In the genomic region with DNA sequence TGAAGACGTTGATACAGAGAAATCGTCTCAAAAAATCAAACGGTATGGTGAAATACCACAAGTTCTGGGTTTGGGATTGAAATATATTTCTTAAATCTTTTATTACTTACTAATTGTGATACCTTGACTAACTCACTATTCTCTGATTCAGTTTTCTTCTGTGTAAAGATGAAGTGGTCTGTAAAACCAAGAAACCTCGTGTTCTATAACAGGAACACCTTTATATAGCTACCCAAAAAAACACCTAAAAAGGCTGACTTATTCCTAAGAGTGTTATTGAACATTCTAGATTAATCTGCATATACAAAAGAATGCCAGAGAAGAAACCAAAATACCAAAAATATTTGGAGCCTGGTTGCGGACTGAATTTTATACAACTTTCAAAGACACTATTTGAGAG, we compare ENCODE assay signal across 8 cellular contexts. TPM values are rescaled to one million over a fixed set of nuclear protein-coding genes. Genes with fewer than 3 reads are reported as not detected.
DNase-seq lines count a peak whose midpoint lies in the region; ATAC-seq, FAIRE-seq and TF ChIP-seq lines count a peak whose summit lies in the region.

No MANE protein-coding gene starts in this region.

- no peaks in the 10 kb centered on the region for H3K9me3 Mint-ChIP-seq in activated naive CD8-positive, alpha-beta T cell treated with anti-CD3 and anti-CD28 coated beads, Interleukin-2, amount 10 ng/mL, durations not matched to agents 7 days and 5 days

- peaks cover 14% of the 10 kb centered on the region for H3K4me1 Mint-ChIP-seq in activated naive CD8-positive, alpha-beta T cell treated with anti-CD3 and anti-CD28 coated beads, Interleukin-2, amount 10 ng/mL, durations not matched to agents 7 days and 5 days

- no peaks in the 10 kb centered on the region for H3K27me3 Mint-ChIP-seq in activated naive CD8-positive, alpha-beta T cell treated with anti-CD3 and anti-CD28 coated beads, Interleukin-2, amount 10 ng/mL, durations not matched to agents 7 days and 5 days

- H3K4me3 Mint-ChIP-seq in activated naive CD8-positive, alpha-beta T cell treated with anti-CD3 and anti-CD28 coated beads, Interleukin-2, amount 10 ng/mL, durations not matched to agents 7 days and 5 days = peak overlapping the region; percentile 93

- TF ChIP-seq POLR2A in vagina (IDR thresholded peaks at IDR 0.05) = no peak
- TF ChIP-seq POLR2A in H54 (IDR thresholded peaks at IDR 0.05; ENCODE audit: low read depth, low read length) = no peak

- POLR2A ChIA-PET in activated naive CD8-positive, alpha-beta T cell treated with anti-CD3 and anti-CD28 coated beads, Interleukin-2, amount 10 ng/mL, durations not matched to agents 7 days and 5 days (lab: Charles Lee) = interaction anchor here (1.6 kb wide), 1 partner anchor 536 kb away, joined by 7 read pairs; a partner anchor contains a TSS

- H3K4me1 ChIP-seq in right atrium auricular region (peaks cover 0 to 16% of the 10 kb centered on the region in 2 donors), vagina (peaks cover 15% of the 10 kb centered on the region)

- intact Hi-C loops in left ventricle myocardium superior (cut with micrococcal nuclease) = no loop called here
- intact Hi-C loops in vagina (cut with DNase I) = no loop called here

- no peak for TF ChIP-seq CTCF in right atrium auricular region (IDR thresholded peaks at IDR 0.05)
- TF ChIP-seq CTCF in vagina (IDR thresholded peaks at IDR 0.05) = no peak

- H3K36me3 Mint-ChIP-seq in activated naive CD8-positive, alpha-beta T cell treated with anti-CD3 and anti-CD28 coated beads, Interleukin-2, amount 10 ng/mL, durations not matched to agents 7 days and 5 days = peaks cover 7% of the 10 kb centered on the region

- no peak for ATAC-seq in left ventricle myocardium superior
- ATAC-seq in activated naive CD8-positive, alpha-beta T cell treated with anti-CD3 and anti-CD28 coated beads, Interleukin-2, amount 10 ng/mL, durations not matched to agents 7 days and 5 days (ENCODE audit: low read depth) = no peak
- no peak for ATAC-seq in left lobe of liver

- H3K27me3 ChIP-seq in right atrium auricular region = no peaks in the 10 kb centered on the region
- H3K27me3 ChIP-seq in vagina = no peaks in the 10 kb centered on the region

- H3K36me3 ChIP-seq in right atrium auricular region (no peaks in the 10 kb centered on the region), vagina (peaks cover 0 to 4% of the 10 kb centered on the region in 2 donors)

- H3K27ac Mint-ChIP-seq in activated naive CD8-positive, alpha-beta T cell treated with anti-CD3 and anti-CD28 coated beads, Interleukin-2, amount 10 ng/mL, durations not matched to agents 7 days and 5 days = peak overlapping the region; percentile 91

- no peaks in the 10 kb centered on the region for H3K9me3 ChIP-seq in right atrium auricular region
- no peaks in the 10 kb centered on the region for H3K9me3 ChIP-seq in vagina

- DNase-seq in right atrium auricular region (ENCODE audit: low spot score) (no peak), left ventricle myocardium superior (no peak), medulla oblongata (ENCODE audit: extremely low spot score) (peak; percentile 7), vagina (ENCODE audit: extremely low spot score in 2 of 2) (no peak), H54 (ENCODE audit: insufficient read length, low spot score) (no peak), OCI-M2 (lab: John Stamatoyannopoulos, UW; ENCODE audit: unreplicated experiment) (no peak), left lobe of liver (ENCODE audit: low spot score) (no peak)
- DNase-seq in activated naive CD8-positive, alpha-beta T cell treated with anti-CD3 and anti-CD28 coated beads, Interleukin-2, amount 10 ng/mL, durations not matched to agents 7 days and 5 days = no peak

- H3K27ac ChIP-seq in right atrium auricular region (peak overlapping the region; percentile 79 to 81), vagina (peak overlapping the region; percentile 59)

- no peak for FAIRE-seq in H54 (lab: Jason Lieb, UNC)

- peak overlapping the region in 1 of 2 donors; percentile 66 for H3K4me3 ChIP-seq in right atrium auricular region
- H3K4me3 ChIP-seq in vagina = peak overlapping the region; percentile 70 to 74

RNA-seq across cellular contexts. Expression of a gene that starts 0.7 kb away (rescaled TPM):
- total RNA-seq in right atrium auricular region (under 1 TPM in 1 of 2 donors, not detected in 1; 0.16 TPM), left ventricle myocardium superior (0.35 TPM), vagina (not detected), left lobe of liver (0.30 TPM)
- 1 to 10 TPM; 1.7 to 1.8 TPM for total RNA-seq in activated naive CD8-positive, alpha-beta T cell treated with anti-CD3 and anti-CD28 coated beads, Interleukin-2, amount 10 ng/mL, durations not matched to agents 7 days and 5 days

RNA-seq across cellular contexts. Expression of a gene that starts 0.8 kb away (rescaled TPM):
- 1 to 10 TPM; 4.1 to 7.5 TPM for total RNA-seq in right atrium auricular region
- total RNA-seq in left ventricle myocardium superior = 12.2 TPM
- 10 to 100 TPM in 1 of 2 experiments, 1 to 10 TPM in 1; 9.9 to 12.4 TPM for total RNA-seq in activated naive CD8-positive, alpha-beta T cell treated with anti-CD3 and anti-CD28 coated beads, Interleukin-2, amount 10 ng/mL, durations not matched to agents 7 days and 5 days
- total RNA-seq in vagina = 7.1 TPM
- total RNA-seq in left lobe of liver = 7.5 TPM

RNA-seq across cellular contexts. Expression of a gene that starts 37.9 kb away (rescaled TPM):
- total RNA-seq in right atrium auricular region (10 to 100 TPM; 14.6 to 18.3 TPM), left ventricle myocardium superior (93.4 TPM), vagina (not detected), left lobe of liver (not detected)
- total RNA-seq in activated naive CD8-positive, alpha-beta T cell treated with anti-CD3 and anti-CD28 coated beads, Interleukin-2, amount 10 ng/mL, durations not matched to agents 7 days and 5 days = under 1 TPM; 0.45 to 0.67 TPM

Comparison
In these comparisons a context has a peak if more than half of its experiments do, and no peak if none do; other contexts are left out.
1. RNA of a gene that starts 37.9 kb away (total RNA-seq): 93.4 TPM in left ventricle myocardium superior (single experiment) and 14.6 to 18.3 TPM in right atrium auricular region; 0.45 to 0.67 TPM in activated naive CD8-positive, alpha-beta T cell treated with anti-CD3 and anti-CD28 coated beads, Interleukin-2, amount 10 ng/mL, durations not matched to agents 7 days and 5 days, not detected in vagina (single experiment) and not detected in left lobe of liver (single experiment); every median in the first group is over 4 times any median in the second.